In the genomic region with DNA sequence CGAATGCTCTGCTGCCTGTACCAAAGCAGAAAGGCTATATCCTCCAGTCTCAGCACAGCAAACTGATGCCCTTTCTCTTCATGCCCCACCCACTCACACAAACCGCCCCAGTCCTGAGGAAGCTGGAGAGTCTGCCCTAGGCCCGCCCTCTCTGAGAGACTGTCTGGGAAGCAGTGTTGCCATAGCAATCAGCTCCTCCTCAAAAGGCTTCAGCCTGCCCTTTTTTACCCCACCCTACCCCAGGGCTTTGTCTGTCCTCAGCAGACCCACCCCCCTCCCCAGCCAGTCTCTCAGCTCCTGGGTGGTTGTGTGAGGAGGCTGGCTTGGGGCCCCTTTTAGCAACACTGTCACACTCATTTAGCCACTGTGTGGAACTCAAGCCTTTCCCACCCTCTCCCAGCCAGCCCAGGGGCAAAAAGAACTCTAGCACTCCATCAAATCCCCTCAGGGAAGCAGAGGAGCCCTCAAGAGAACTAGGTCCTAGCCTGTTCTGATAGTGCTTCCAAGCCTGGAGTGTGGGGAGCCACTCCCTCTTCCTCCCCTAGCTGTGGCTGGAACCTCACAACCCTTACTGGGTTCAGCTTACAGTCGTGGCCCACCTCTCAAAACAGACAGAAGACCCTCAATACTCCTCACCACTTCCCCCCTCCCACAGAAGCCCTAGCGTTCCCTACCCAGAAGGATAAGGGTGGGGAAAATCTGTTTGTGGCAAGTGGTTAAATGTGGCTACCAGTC, we compare ENCODE assay signal across 8 cellular contexts. TPM values are rescaled to one million over a fixed set of nuclear protein-coding genes. Genes with fewer than 3 reads are reported as not detected.
DNase-seq lines count a peak whose midpoint lies in the region; ATAC-seq, FAIRE-seq and TF ChIP-seq lines count a peak whose summit lies in the region.

No MANE protein-coding gene starts in this region.

- no peaks in the 10 kb centered on the region for H3K36me3 Mint-ChIP-seq in activated B cell treated with CpG ODN at 0.5 μM for 24 hours (ENCODE audit: low read depth)

- POLR2A ChIA-PET in A549 (lab: Yijun Ruan, JAX) (interaction anchor here (0.8 to 1.8 kb wide), 6 partner anchors 12 to 490 kb away, joined by 4 to 19 read pairs (median 6); partner anchors contain the start of genes FANCG, RUSC2, STOML2 and UNC13B), activated B cell treated with CpG ODN at 0.5 μM for 24 hours (lab: Charles Lee) (interaction anchor here (1.1 to 3.9 kb wide), 4 partner anchors 11 to 644 kb away, joined by 4 to 47 read pairs (median 28); partner anchors contain the start of genes FANCG, STOML2 and VCP)

- H3K9me3 ChIP-seq in A549 = no peaks in the 10 kb centered on the region

- peak overlapping the region; percentile 96 for H3K4me3 Mint-ChIP-seq in activated B cell treated with CpG ODN at 0.5 μM for 24 hours

- WGBS in A549 (ENCODE audit: missing lambda C conversion rate) = 19% methylated on average over 5 of the region's 5 CpGs

- peaks cover 47% of the 10 kb centered on the region for H3K4me1 ChIP-seq in A549

- no peak for TF ChIP-seq EP300 in A549 (IDR thresholded peaks at IDR 0.05)

- H3K27me3 Mint-ChIP-seq in activated B cell treated with CpG ODN at 0.5 μM for 24 hours = no peaks in the 10 kb centered on the region

- no peak for TF ChIP-seq RAD21 in A549 (conservative IDR thresholded peaks at IDR 0.05 in 1 of 2, IDR thresholded peaks at IDR 0.05 in 1 of 2)

- peak; percentile 6 to 47; a peak in 3 of 6 replicates for ATAC-seq in A549
- ATAC-seq in GM18511 (IDR thresholded peaks at IDR 0.05; ENCODE audit: unreplicated experiment) = peak; percentile 20
- no peak for ATAC-seq in activated B cell treated with CpG ODN at 0.5 μM for 24 hours (ENCODE audit: low read depth)
- ATAC-seq in HG02840 (IDR thresholded peaks at IDR 0.05; ENCODE audit: low FRiP score, unreplicated experiment) = no peak

- TF ChIP-seq CTCF in A549 (IDR thresholded peaks at IDR 0.05) (no peak), activated B cell treated with CpG ODN at 0.5 μM for 24 hours (IDR thresholded peaks at IDR 0.05) (no peak), coronary artery (IDR thresholded peaks at IDR 0.05) (no peak)

- H3K4me2 ChIP-seq in A549 = peak overlapping the region; percentile 92

- H3K4me3 ChIP-seq in A549 (peak overlapping the region; percentile 48), coronary artery (peak overlapping the region; percentile 80)

- CTCF ChIA-PET in A549 (lab: Yijun Ruan, JAX) (interaction anchor here (0.6 to 15.8 kb wide), 12 partner anchors 10 to 533 kb away, joined by 3 to 129 read pairs (median 4); partner anchors contain the start of gene PIGO), activated B cell treated with CpG ODN at 0.5 μM for 24 hours (lab: Charles Lee) (interaction anchor here (1.0 to 6.8 kb wide), 4 partner anchors 18 to 362 kb away, joined by 3 to 37 read pairs (median 6); partner anchors contain the start of gene PIGO)

- no peak for TF ChIP-seq POLR2A in A549 (IDR thresholded peaks at IDR 0.05; ENCODE audit: low read length)

- H3K27ac Mint-ChIP-seq in activated B cell treated with CpG ODN at 0.5 μM for 24 hours = peak overlapping the region; percentile 94

- intact Hi-C loops in activated B cell treated with CpG ODN at 0.5 μM for 24 hours (cut with micrococcal nuclease) = loop anchor here (5.0 to 10.0 kb wide), 4 partner anchors 467 to 1639 kb away; partner anchors contain the start of genes GALT, MYORG, NOL6 and RECK

- peak in 1 of 2 experiments; percentile 87 for DNase-seq in A549 (ENCODE audit: low read depth in 1 of 2, low spot score in 1 of 2)
- DNase-seq in NCI-H2227 treated with DMSO at 0.1 percent for 48 hours (lab: John Stamatoyannopoulos, UW) = peak; percentile 85
- DNase-seq in activated B cell treated with CpG ODN at 0.5 μM for 24 hours = no peak
- peak; percentile 92 for DNase-seq in coronary artery (ENCODE audit: low spot score)
- peak; percentile 96 for DNase-seq in left kidney (ENCODE audit: low read depth, low spot score)
- peak; percentile 71 to 73 for DNase-seq in stimulated activated CD4-positive, alpha-beta T cell treated with anti-CD3 and anti-CD28 coated beads, Interleukin-2, amount 100 ng/mL, for 24 hours

- H3K9me3 Mint-ChIP-seq in activated B cell treated with CpG ODN at 0.5 μM for 24 hours = no peaks in the 10 kb centered on the region

- peaks cover 67% of the 10 kb centered on the region for H3K4me1 Mint-ChIP-seq in activated B cell treated with CpG ODN at 0.5 μM for 24 hours

- H3K27ac ChIP-seq in A549 (peak overlapping the region; percentile 71 to 86), coronary artery (peak overlapping the region; percentile 80 to 98)

- no peak for FAIRE-seq in A549 (lab: Jason Lieb, UNC)

TF ChIP-seq in A549, 52 proteins besides CTCF, POLR2A, EP300 and RAD21:
- TF ChIP-seq FOXS1 (CRISPR knock-in tag; IDR thresholded peaks at IDR 0.05) (no peak), ZSCAN20 (CRISPR knock-in tag; IDR thresholded peaks at IDR 0.05) (no peak), KDM1A (IDR thresholded peaks at IDR 0.05; ENCODE audit: low read depth) (no peak)
- TF ChIP-seq, protein P1, sequence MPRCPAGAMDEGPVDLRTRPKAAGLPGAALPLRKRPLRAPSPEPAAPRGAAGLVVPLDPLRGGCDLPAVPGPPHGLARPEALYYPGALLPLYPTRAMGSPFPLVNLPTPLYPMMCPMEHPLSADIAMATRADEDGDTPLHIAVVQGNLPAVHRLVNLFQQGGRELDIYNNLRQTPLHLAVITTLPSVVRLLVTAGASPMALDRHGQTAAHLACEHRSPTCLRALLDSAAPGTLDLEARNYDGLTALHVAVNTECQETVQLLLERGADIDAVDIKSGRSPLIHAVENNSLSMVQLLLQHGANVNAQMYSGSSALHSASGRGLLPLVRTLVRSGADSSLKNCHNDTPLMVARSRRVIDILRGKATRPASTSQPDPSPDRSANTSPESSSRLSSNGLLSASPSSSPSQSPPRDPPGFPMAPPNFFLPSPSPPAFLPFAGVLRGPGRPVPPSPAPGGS (IDR thresholded peaks at IDR 0.05) = no peak
- TF ChIP-seq, protein P2, sequence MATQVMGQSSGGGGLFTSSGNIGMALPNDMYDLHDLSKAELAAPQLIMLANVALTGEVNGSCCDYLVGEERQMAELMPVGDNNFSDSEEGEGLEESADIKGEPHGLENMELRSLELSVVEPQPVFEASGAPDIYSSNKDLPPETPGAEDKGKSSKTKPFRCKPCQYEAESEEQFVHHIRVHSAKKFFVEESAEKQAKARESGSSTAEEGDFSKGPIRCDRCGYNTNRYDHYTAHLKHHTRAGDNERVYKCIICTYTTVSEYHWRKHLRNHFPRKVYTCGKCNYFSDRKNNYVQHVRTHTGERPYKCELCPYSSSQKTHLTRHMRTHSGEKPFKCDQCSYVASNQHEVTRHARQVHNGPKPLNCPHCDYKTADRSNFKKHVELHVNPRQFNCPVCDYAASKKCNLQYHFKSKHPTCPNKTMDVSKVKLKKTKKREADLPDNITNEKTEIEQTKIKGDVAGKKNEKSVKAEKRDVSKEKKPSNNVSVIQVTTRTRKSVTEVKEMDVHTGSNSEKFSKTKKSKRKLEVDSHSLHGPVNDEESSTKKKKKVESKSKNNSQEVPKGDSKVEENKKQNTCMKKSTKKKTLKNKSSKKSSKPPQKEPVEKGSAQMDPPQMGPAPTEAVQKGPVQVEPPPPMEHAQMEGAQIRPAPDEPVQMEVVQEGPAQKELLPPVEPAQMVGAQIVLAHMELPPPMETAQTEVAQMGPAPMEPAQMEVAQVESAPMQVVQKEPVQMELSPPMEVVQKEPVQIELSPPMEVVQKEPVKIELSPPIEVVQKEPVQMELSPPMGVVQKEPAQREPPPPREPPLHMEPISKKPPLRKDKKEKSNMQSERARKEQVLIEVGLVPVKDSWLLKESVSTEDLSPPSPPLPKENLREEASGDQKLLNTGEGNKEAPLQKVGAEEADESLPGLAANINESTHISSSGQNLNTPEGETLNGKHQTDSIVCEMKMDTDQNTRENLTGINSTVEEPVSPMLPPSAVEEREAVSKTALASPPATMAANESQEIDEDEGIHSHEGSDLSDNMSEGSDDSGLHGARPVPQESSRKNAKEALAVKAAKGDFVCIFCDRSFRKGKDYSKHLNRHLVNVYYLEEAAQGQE (IDR thresholded peaks at IDR 0.05) = no peak

RNA-seq across cellular contexts. Expression of gene ATOSB, which starts 1.4 kb away (rescaled TPM):
- polyA plus RNA-seq in A549 (2011; rRNA removed) (11.8 and 14.3 TPM in 2 replicates), A549 (2017; fragmentation: RNase III; extraction: RNeasy Plus Mini Kit Qiagen cat#74134 plus additional on column Dnase treatment) (10.8 to 14.0 TPM (median 11.6 TPM) in 3 replicates)
- 7.0 and 8.3 TPM in 2 replicates for polyA plus RNA-seq in A549 (2012; cell fraction: cytosol; rRNA removed)
- polyA plus RNA-seq in A549 (2012; cell fraction: nucleus; rRNA removed) = 14.1 TPM in 2 replicates
- 11.0 and 15.0 TPM in 2 replicates for polyA minus RNA-seq in A549 (2011; rRNA and poly(A)+ RNA removed)
- 6.8 and 7.2 TPM in 2 replicates for total RNA-seq in activated B cell treated with CpG ODN at 0.5 μM for 24 hours

RNA-seq across cellular contexts. Expression of gene STOML2, which starts 11.3 kb away (rescaled TPM):
- polyA plus RNA-seq in A549 (2011; rRNA removed) (196 and 230 TPM in 2 replicates), A549 (2017; fragmentation: RNase III; extraction: RNeasy Plus Mini Kit Qiagen cat#74134 plus additional on column Dnase treatment) (180 to 191 TPM (median 189 TPM) in 3 replicates)
- 405 and 412 TPM in 2 replicates for polyA plus RNA-seq in A549 (2012; cell fraction: cytosol; rRNA removed)
- polyA plus RNA-seq in A549 (2012; cell fraction: nucleus; rRNA removed) = 220 and 284 TPM in 2 replicates
- 151 and 160 TPM in 2 replicates for polyA minus RNA-seq in A549 (2011; rRNA and poly(A)+ RNA removed)
- total RNA-seq in activated B cell treated with CpG ODN at 0.5 μM for 24 hours = 108 and 113 TPM in 2 replicates

RNA-seq across cellular contexts. Expression of gene PIGO, which starts 17.9 kb away (rescaled TPM):
- polyA plus RNA-seq in A549 (2011; rRNA removed) = 50.4 and 60.0 TPM in 2 replicates
- polyA plus RNA-seq in A549 (2012; cell fraction: cytosol; rRNA removed) = 33.9 and 43.3 TPM in 2 replicates
- polyA plus RNA-seq in A549 (2012; cell fraction: nucleus; rRNA removed) = 92.6 and 98.6 TPM in 2 replicates
- polyA plus RNA-seq in A549 (2017; fragmentation: RNase III; extraction: RNeasy Plus Mini Kit Qiagen cat#74134 plus additional on column Dnase treatment) = 39.6 to 47.0 TPM (median 45.3 TPM) in 3 replicates
- 67.2 and 75.7 TPM in 2 replicates for polyA minus RNA-seq in A549 (2011; rRNA and poly(A)+ RNA removed)
- 30.4 and 34.1 TPM in 2 replicates for total RNA-seq in activated B cell treated with CpG ODN at 0.5 μM for 24 hours

RNA-seq across cellular contexts. Expression of gene FANCG, which starts 34.5 kb away (rescaled TPM):
- polyA plus RNA-seq in A549 (2011; rRNA removed) = 34.9 and 39.7 TPM in 2 replicates
- polyA plus RNA-seq in A549 (2012; cell fraction: cytosol; rRNA removed) = 42.2 and 47.5 TPM in 2 replicates
- 132 and 165 TPM in 2 replicates for polyA plus RNA-seq in A549 (2012; cell fraction: nucleus; rRNA removed)
- polyA plus RNA-seq in A549 (2017; fragmentation: RNase III; extraction: RNeasy Plus Mini Kit Qiagen cat#74134 plus additional on column Dnase treatment) = 50.3 to 53.5 TPM (median 53.5 TPM) in 3 replicates
- 37.3 and 38.6 TPM in 2 replicates for polyA minus RNA-seq in A549 (2011; rRNA and poly(A)+ RNA removed)
- 27.4 and 28.8 TPM in 2 replicates for total RNA-seq in activated B cell treated with CpG ODN at 0.5 μM for 24 hours

RNA-seq across cellular contexts. Expression of gene VCP, which starts 41.9 kb away (rescaled TPM):
- polyA plus RNA-seq in A549 (2011; rRNA removed) (428 and 543 TPM in 2 replicates), A549 (2017; fragmentation: RNase III; extraction: RNeasy Plus Mini Kit Qiagen cat#74134 plus additional on column Dnase treatment) (376 to 390 TPM (median 380 TPM) in 3 replicates)
- polyA plus RNA-seq in A549 (2012; cell fraction: cytosol; rRNA removed) = 274 and 325 TPM in 2 replicates
- polyA plus RNA-seq in A549 (2012; cell fraction: nucleus; rRNA removed) = 613 and 632 TPM in 2 replicates
- 597 and 682 TPM in 2 replicates for polyA minus RNA-seq in A549 (2011; rRNA and poly(A)+ RNA removed)
- total RNA-seq in activated B cell treated with CpG ODN at 0.5 μM for 24 hours = 274 and 296 TPM in 2 replicates

Comparison
In these comparisons a context has a peak if more than half of its experiments do, and no peak if none do; other contexts are left out.
1. ATAC-seq: peak in A549 (2 of 2) and GM18511 (single experiment); none in activated B cell treated with CpG ODN at 0.5 μM for 24 hours (single experiment) and HG02840 (single experiment).